Comparison of ENCODE assay signal across 8 cellular contexts in genomic region chr1:223845810-223846667, GRCh38. TPM values are rescaled to one million over a fixed set of nuclear protein-coding genes. Genes with fewer than 3 reads are reported as not detected.
A peak's percentile ranks its signal among the peaks of the same experiment; 100 is the strongest.
DNase-seq lines count a peak whose midpoint lies in the region; ATAC-seq, FAIRE-seq and TF ChIP-seq lines count a peak whose summit lies in the region.

Gene TP53BP2 (minus strand): TSS chr1:223845947. CDS start chr1:223845680, 267 bp downstream.

- 1% methylated on average over 8 to 30 of the region's 107 CpGs for WGBS in upper lobe of left lung, 2 donors

- peaks cover 27% of the 10 kb centered on the region for H3K4me1 ChIP-seq in adipocyte (ENCODE audit: control insufficient read depth, insufficient read depth, low read length)
- peaks cover 13 to 47% (median 38%) of the 10 kb centered on the region in 4 donors for H3K4me1 ChIP-seq in upper lobe of left lung

- H3K36me3 ChIP-seq in adipocyte (ENCODE audit: control insufficient read depth, insufficient read depth, low read length, severe bottlenecking) (no peaks in the 10 kb centered on the region), upper lobe of left lung (no peaks in the 10 kb centered on the region)

- TF ChIP-seq EP300 in upper lobe of left lung (IDR thresholded peaks at IDR 0.05), result no peak

- H3K27me3 ChIP-seq in adipocyte (replicated peaks; ENCODE audit: control insufficient read depth, insufficient read depth, low read length), result no peaks in the 10 kb centered on the region
- no peaks in the 10 kb centered on the region for H3K27me3 ChIP-seq in upper lobe of left lung

- peak; percentile 67 for DNase-seq in GM12891 (ENCODE audit: insufficient read length, low spot score)
- DNase-seq in NCI-H1105 (lab: John Stamatoyannopoulos, UW), result peak; percentile 81
- DNase-seq in T follicular helper cell (ENCODE audit: low read depth), result peak; percentile 80
- DNase-seq in adipocyte (ENCODE audit: low read depth), result peak; percentile 95
- peak; percentile 95 for DNase-seq in cardiac septum (ENCODE audit: low spot score)
- peak; percentile 73 to 98 (median 80) for DNase-seq in posterior cingulate gyrus
- peak; percentile 93 to 98 for DNase-seq in upper lobe of left lung

- H3K9me3 ChIP-seq in adipocyte (ENCODE audit: control insufficient read depth, low read length) (no peaks in the 10 kb centered on the region), upper lobe of left lung (no peaks in the 10 kb centered on the region)

- peak; percentile 42 to 92 (median 88) for TF ChIP-seq CTCF in upper lobe of left lung (IDR thresholded peaks at IDR 0.05)

- peak within 1 kb of the TSS; percentile 92 for H3K4me3 ChIP-seq in adipocyte (ENCODE audit: low read length)
- H3K4me3 ChIP-seq in upper lobe of left lung, result peak within 1 kb of the TSS; percentile 49 to 97 (median 85)

- peak; percentile 87 for FAIRE-seq in GM12891 (lab: Jason Lieb, UNC)

- ATAC-seq in HG02678 (IDR thresholded peaks at IDR 0.05; ENCODE audit: unreplicated experiment), result peak; percentile 77
- peak; percentile 96 for ATAC-seq in upper lobe of left lung (ENCODE audit: low FRiP score in 2 of 2)

- peak within 1 kb of the TSS; percentile 100 for H3K27ac ChIP-seq in upper lobe of left lung

- no peak for TF ChIP-seq POLR2A in GM12891 (IDR thresholded peaks at IDR 0.05; ENCODE audit: low read depth, low read length)
- peak; percentile 64 to 93 (median 82) for TF ChIP-seq POLR2A in upper lobe of left lung (IDR thresholded peaks at IDR 0.05)

- H3K9ac ChIP-seq in adipocyte (ENCODE audit: low read length), result peak within 1 kb of the TSS; percentile 90

- intact Hi-C loops in cardiac septum (cut with DNase I) (loop anchor here (2.0 to 5.0 kb wide), 4 partner anchors 33 to 137 kb away; no protein-coding TSS in a partner anchor), posterior cingulate gyrus (cut with DNase I) (loop anchor here (2.0 to 10.0 kb wide), 4 partner anchors 34 to 339 kb away; partner anchors contain the start of genes CAPN2 and DEGS1)

TF ChIP-seq in GM12891, 5 proteins besides CTCF, POLR2A, EP300 and RAD21:
- TF ChIP-seq SPI1 (IDR thresholded peaks at IDR 0.05; ENCODE audit: low read depth, low read length) (no peak), POLR2AphosphoS5 (IDR thresholded peaks at IDR 0.05; ENCODE audit: low read depth, low read length) (no peak), PAX5 (IDR thresholded peaks at IDR 0.05; ENCODE audit: insufficient read depth, low read length, severe bottlenecking) (no peak), TAF1 (IDR thresholded peaks at IDR 0.05; ENCODE audit: low read depth, low read length) (no peak), POU2F2 (IDR thresholded peaks at IDR 0.05; ENCODE audit: low read depth, low read length) (no peak)

RNA-seq across cellular contexts. Expression of gene TP53BP2, which starts in this region (rescaled TPM):
- polyA plus RNA-seq in GM12891 (2012; ENCODE audit: low read depth, missing spikeins), result 4.9 TPM
- 24.9 TPM for total RNA-seq in cardiac septum
- total RNA-seq in upper lobe of left lung, result 10 to 100 TPM; 43.0 to 77.5 (median 61.8) TPM

Comparison
In these comparisons a context has a peak if more than half of its experiments do, and no peak if none do; other contexts are left out.
1. Peak in every context shown above with its lines: DNase-seq, ATAC-seq, H3K4me3 ChIP-seq and H3K27ac ChIP-seq.